Comparison of ENCODE assay signal across 3 cellular contexts in genomic region chr4:75895744-75896314, GRCh38.
A peak's percentile ranks its signal among the peaks of the same experiment; 100 is the strongest.
TF ChIP-seq lines count a peak whose summit lies in the region.

No MANE protein-coding gene starts in this region.

TF ChIP-seq in GM23338, 12 proteins besides CTCF, POLR2A, EP300 and RAD21 (continues in another document):
- TF ChIP-seq CREB1 (CRISPR knock-in tag; IDR thresholded peaks at IDR 0.05; ENCODE audit: low read depth) (no peak), JUNB (IDR thresholded peaks at IDR 0.05; ENCODE audit: unreplicated experiment) (no peak), ZNF462 (CRISPR knock-in tag; IDR thresholded peaks at IDR 0.05) (no peak), ETS1 (IDR thresholded peaks at IDR 0.05) (no peak), ZNF331 (CRISPR knock-in tag; IDR thresholded peaks at IDR 0.05; ENCODE audit: low read depth) (no peak)

TF ChIP-seq in H1, 55 proteins besides CTCF, POLR2A, EP300 and RAD21:
- TF ChIP-seq KDM1A (IDR thresholded peaks at IDR 0.05; ENCODE audit: borderline replicate concordance, low read length) (peak; percentile 60; the same call in 1 of the 2 replicates), MAX (IDR thresholded peaks at IDR 0.05) (peak; percentile 15; the same call in 1 of the 2 replicates), CTBP2 (IDR thresholded peaks at IDR 0.05; ENCODE audit: borderline replicate concordance, insufficient read depth, insufficient read length, low read length) (no peak), TEAD4 (IDR thresholded peaks at IDR 0.05; ENCODE audit: low read depth, low read length) (peak; percentile 91), JUND (IDR thresholded peaks at IDR 0.05; ENCODE audit: low read length) (no peak)

TF ChIP-seq in neural cell, 6 proteins besides CTCF, POLR2A, EP300 and RAD21:
- TF ChIP-seq REST (IDR thresholded peaks at IDR 0.05; ENCODE audit: borderline replicate concordance): no peak
- TF ChIP-seq POLR2AphosphoS5 (IDR thresholded peaks at IDR 0.05): no peak
- TF ChIP-seq EZH2 (IDR thresholded peaks at IDR 0.05; ENCODE audit: borderline replicate concordance, insufficient read depth, low read length, poor library complexity, severe bottlenecking): no peak
- TF ChIP-seq SMC3 (conservative IDR thresholded peaks at IDR 0.05; ENCODE audit: poor library complexity): no peak
- no peak for TF ChIP-seq TAF1 (IDR thresholded peaks at IDR 0.05; ENCODE audit: low read depth)
- TF ChIP-seq MXI1 (conservative IDR thresholded peaks at IDR 0.05; ENCODE audit: poor library complexity, severe bottlenecking): no peak
